In genomic region chr19:17234911-17235617, GRCh38 we compare ENCODE assay signal across 8 cellular contexts. TPM values are rescaled to one million over a fixed set of nuclear protein-coding genes. Genes with fewer than 3 reads are reported as not detected.
DNase-seq lines count a peak whose midpoint lies in the region; ATAC-seq, FAIRE-seq and TF ChIP-seq lines count a peak whose summit lies in the region.

No MANE protein-coding gene starts in this region.

- peak overlapping the region; percentile 53 for H3K27ac ChIP-seq in stomach smooth muscle (ENCODE audit: low read length)

- DNase-seq in DMS114 treated with DMSO at 0.1 percent for 48 hours (lab: John Stamatoyannopoulos, UW; ENCODE audit: unreplicated experiment), result peak; percentile 43
- DNase-seq in H54 (ENCODE audit: insufficient read length, low spot score), result peak; percentile 65
- peak; percentile 67 for DNase-seq in NCI-H1092 treated with DMSO at 0.1 percent for 48 hours (lab: John Stamatoyannopoulos, UW)
- DNase-seq in activated CD4-positive, alpha-beta T cell treated with anti-CD3 and anti-CD28 coated beads for 48 hours, result peak; percentile 80
- peak; percentile 35 for DNase-seq in effector CD4-positive, alpha-beta T cell

- H3K4me1 ChIP-seq in mononuclear cell (ENCODE audit: insufficient read depth, low read length) (peaks cover 16% of the 10 kb centered on the region), stomach smooth muscle (ENCODE audit: control insufficient read depth, insufficient read depth, low read length) (peaks cover 23% of the 10 kb centered on the region)

- H3K9me3 ChIP-seq in mononuclear cell (ENCODE audit: low read depth, low read length) (no peaks in the 10 kb centered on the region), stomach smooth muscle (ENCODE audit: control insufficient read depth in 2 of 2, low read length in 2 of 2) (no peaks in the 10 kb centered on the region)

- TF ChIP-seq POLR2A in H54 (IDR thresholded peaks at IDR 0.05; ENCODE audit: low read depth, low read length), result no peak

- peak overlapping the region; percentile 42 to 51 for H3K9ac ChIP-seq in stomach smooth muscle (ENCODE audit: low read length in 2 of 2)

- ATAC-seq in GM21717 (IDR thresholded peaks at IDR 0.05; ENCODE audit: unreplicated experiment), result no peak

- no peak for FAIRE-seq in H54 (lab: Jason Lieb, UNC)

- H3K4me3 ChIP-seq in mononuclear cell (ENCODE audit: low read length) (peak overlapping the region; percentile 45), stomach smooth muscle (ENCODE audit: low read length in 2 of 2) (peak overlapping the region; percentile 49 to 70)

- H3K36me3 ChIP-seq in stomach smooth muscle (ENCODE audit: control insufficient read depth in 2 of 2, insufficient read depth in 2 of 2, low read length in 2 of 2), result peaks cover 8 to 17% of the 10 kb centered on the region in 2 donors

- no peaks in the 10 kb centered on the region for H3K27me3 ChIP-seq in mononuclear cell (ENCODE audit: insufficient read depth, low read length)
- H3K27me3 ChIP-seq in stomach smooth muscle (ENCODE audit: control insufficient read depth in 1 of 2, insufficient read depth in 2 of 2, low read length in 2 of 2), result no peaks in the 10 kb centered on the region

RNA-seq across cellular contexts. Expression of gene OCEL1, which starts 9.0 kb away (rescaled TPM):
- total RNA-seq in mononuclear cell, result 2.1 TPM

RNA-seq across cellular contexts. Expression of gene NR2F6, which starts 10.7 kb away (rescaled TPM):
- 2.1 TPM for total RNA-seq in mononuclear cell

RNA-seq across cellular contexts. Expression of gene USE1, which starts 19.9 kb away (rescaled TPM):
- 8.6 TPM for total RNA-seq in mononuclear cell

RNA-seq across cellular contexts. Expression of gene USHBP1, which starts 29.5 kb away (rescaled TPM):
- total RNA-seq in mononuclear cell, result under 0.01 TPM

RNA-seq across cellular contexts. Expression of gene BABAM1, which starts 32.2 kb away (rescaled TPM):
- 27.3 TPM for total RNA-seq in mononuclear cell
